In the genomic region with DNA sequence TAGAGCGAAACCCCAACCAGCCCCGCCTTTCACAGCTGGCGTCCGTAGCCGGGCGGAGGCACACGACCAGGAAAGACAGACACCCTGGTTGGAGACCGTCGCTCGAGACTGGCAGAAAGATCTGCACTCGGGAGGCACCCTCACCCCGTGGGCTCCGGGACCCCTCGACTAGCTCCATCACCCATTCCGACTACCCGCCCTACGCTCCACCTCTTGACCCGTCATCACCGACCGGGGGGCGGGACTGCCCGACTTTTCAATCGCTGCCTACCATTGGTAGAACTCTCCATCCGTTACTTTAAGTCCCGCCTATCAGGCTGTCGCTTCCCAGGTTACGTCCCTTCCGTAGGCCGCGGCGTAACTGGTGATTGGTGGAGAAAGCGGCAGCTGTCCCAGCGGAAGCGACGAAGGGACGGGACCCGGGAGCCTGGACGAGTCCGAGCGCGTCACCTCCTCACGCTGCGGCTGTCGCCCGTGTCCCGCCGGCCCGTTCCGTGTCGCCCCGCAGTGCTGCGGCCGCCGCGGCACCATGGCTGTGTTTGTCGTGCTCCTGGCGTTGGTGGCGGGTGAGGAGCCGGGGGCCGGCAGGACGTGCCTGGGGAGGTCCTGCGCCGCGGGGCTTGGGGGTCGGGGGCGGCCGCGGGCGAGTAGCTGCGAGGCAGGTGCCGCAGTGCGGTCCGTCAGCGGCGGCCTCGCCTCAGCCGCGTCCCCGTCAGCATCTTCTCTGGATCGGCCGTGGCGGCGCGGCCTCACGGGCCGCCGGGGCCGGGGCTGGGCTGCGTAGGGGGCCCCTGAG, we compare ENCODE assay signal across 8 cellular contexts. TPM values are rescaled to one million over a fixed set of nuclear protein-coding genes. Genes with fewer than 3 reads are reported as not detected.
A peak's percentile ranks its signal among the peaks of the same experiment; 100 is the strongest.
DNase-seq lines count a peak whose midpoint lies in the region; ATAC-seq and TF ChIP-seq lines count a peak whose summit lies in the region.

A gene with protein sequence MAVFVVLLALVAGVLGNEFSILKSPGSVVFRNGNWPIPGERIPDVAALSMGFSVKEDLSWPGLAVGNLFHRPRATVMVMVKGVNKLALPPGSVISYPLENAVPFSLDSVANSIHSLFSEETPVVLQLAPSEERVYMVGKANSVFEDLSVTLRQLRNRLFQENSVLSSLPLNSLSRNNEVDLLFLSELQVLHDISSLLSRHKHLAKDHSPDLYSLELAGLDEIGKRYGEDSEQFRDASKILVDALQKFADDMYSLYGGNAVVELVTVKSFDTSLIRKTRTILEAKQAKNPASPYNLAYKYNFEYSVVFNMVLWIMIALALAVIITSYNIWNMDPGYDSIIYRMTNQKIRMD (plus strand): TSS at position 434 of the 796 bp plus-strand sequence. CDS start 96 bp downstream, at position 530.

- H3K36me3 Mint-ChIP-seq in activated T-cell treated with anti-CD3 and anti-CD28 coated beads, Interleukin-2, amount 50 U/mL, for 4 hours (ENCODE audit: insufficient read depth), result peaks cover 3% of the 10 kb centered on the region

- H3K27ac ChIP-seq in esophagus (ENCODE audit: low read depth in 2 of 2, low read length in 1 of 2), result peak within 1 kb of the TSS; percentile 88 to 90

- peak within 1 kb of the TSS; percentile 88 for H3K4me3 Mint-ChIP-seq in activated T-cell treated with anti-CD3 and anti-CD28 coated beads, Interleukin-2, amount 50 U/mL, for 4 hours

- peak; percentile 97 for ATAC-seq in GM21717 (IDR thresholded peaks at IDR 0.05; ENCODE audit: unreplicated experiment)
- peak; percentile 96 to 97 for ATAC-seq in activated T-cell treated with anti-CD3 and anti-CD28 coated beads, Interleukin-2, amount 50 U/mL, for 4 hours

- DNase-seq in DMS153 treated with DMSO at 0.1 percent for 48 hours (lab: John Stamatoyannopoulos, UW; ENCODE audit: unreplicated experiment), result peak; percentile 73
- peak; percentile 98 for DNase-seq in KBM-7
- DNase-seq in activated T-cell treated with anti-CD3 and anti-CD28 coated beads, Interleukin-2, amount 50 U/mL, for 4 hours, result peak; percentile 81
- peak; percentile 68 to 69 for DNase-seq in stimulated activated CD8-positive, alpha-beta memory T cell treated with anti-CD3 and anti-CD28 coated beads, Interleukin-7, amount 100 ng/mL, for 1 hour (ENCODE audit: low read depth in 2 of 2)

- WGBS in esophagus, 2 donors, result 1 to 15% methylated on average over 59 to 88 of the region's 89 CpGs

- H3K27me3 Mint-ChIP-seq in activated T-cell treated with anti-CD3 and anti-CD28 coated beads, Interleukin-2, amount 50 U/mL, for 4 hours (ENCODE audit: low read depth), result no peaks in the 10 kb centered on the region

- H3K9ac ChIP-seq in mucosa of stomach (ENCODE audit: low read length), result peak within 1 kb of the TSS; percentile 68

- peaks cover 0 to 3% of the 10 kb centered on the region in 2 donors for H3K4me1 ChIP-seq in esophagus (ENCODE audit: control insufficient read depth in 2 of 2, insufficient read depth in 2 of 2, low read length in 1 of 2)
- H3K4me1 ChIP-seq in mucosa of stomach (ENCODE audit: control insufficient read depth, insufficient read depth, low read length), result no peaks in the 10 kb centered on the region

- in situ Hi-C loops in KBM-7 (cut with MboI; ENCODE audit: low pct_unique_long_range_greater_than_20kb, low sequenced_read_pairs), result no loop called here

- H3K36me3 ChIP-seq in esophagus (ENCODE audit: control insufficient read depth in 2 of 2, insufficient read depth in 2 of 2, low read length in 1 of 2) (no peaks in the 10 kb centered on the region), mucosa of stomach (ENCODE audit: control insufficient read depth, insufficient read depth, low read length) (no peaks in the 10 kb centered on the region)

- H3K9me3 Mint-ChIP-seq in activated T-cell treated with anti-CD3 and anti-CD28 coated beads, Interleukin-2, amount 50 U/mL, for 4 hours, result no peaks in the 10 kb centered on the region

- H3K27me3 ChIP-seq in esophagus (ENCODE audit: control insufficient read depth in 1 of 2, insufficient read depth in 2 of 2, low read length in 2 of 2) (no peaks in the 10 kb centered on the region), mucosa of stomach (ENCODE audit: control insufficient read depth, insufficient read depth, low read length) (no peaks in the 10 kb centered on the region)

- H3K4me1 Mint-ChIP-seq in activated T-cell treated with anti-CD3 and anti-CD28 coated beads, Interleukin-2, amount 50 U/mL, for 4 hours (ENCODE audit: low read depth), result peaks cover 29% of the 10 kb centered on the region

- peaks cover 0 to 3% of the 10 kb centered on the region in 2 donors for H3K9me3 ChIP-seq in esophagus (ENCODE audit: control insufficient read depth in 2 of 2, insufficient read depth in 1 of 2, low read depth in 1 of 2, low read length in 1 of 2)
- no peaks in the 10 kb centered on the region for H3K9me3 ChIP-seq in mucosa of stomach (ENCODE audit: control insufficient read depth, low read length)

- H3K4me3 ChIP-seq in esophagus (ENCODE audit: low read depth in 1 of 2, low read length in 2 of 2), result peak within 1 kb of the TSS; percentile 57 to 79
- peak within 1 kb of the TSS; percentile 46 for H3K4me3 ChIP-seq in mucosa of stomach (ENCODE audit: low read length)

TF ChIP-seq in PFSK-1, 5 proteins besides CTCF, POLR2A, EP300 and RAD21:
- TF ChIP-seq TAF1 (IDR thresholded peaks at IDR 0.05; ENCODE audit: borderline replicate concordance, insufficient read depth, low read length) (no peak), FOXP2 (optimal IDR thresholded peaks at IDR 0.05; ENCODE audit: borderline replicate concordance, extremely low read depth, extremely low read length, insufficient read depth) (peak; percentile 41), POLR2AphosphoS5 (IDR thresholded peaks at IDR 0.05; ENCODE audit: low read depth, low read length) (peak; percentile 46; the same call in 1 of the 2 replicates)

RNA-seq across cellular contexts. Expression of the gene that starts here (rescaled TPM):
- 67.9 TPM for polyA plus RNA-seq in PFSK-1 (2012; ENCODE audit: insufficient read length, low read depth)
- total RNA-seq in activated T-cell treated with anti-CD3 and anti-CD28 coated beads, Interleukin-2, amount 50 U/mL, for 4 hours, result 10 to 100 TPM; 49.2 to 60.3 (median 54.3) TPM
- 10 to 100 TPM; 50.9 to 51.5 TPM for polyA plus RNA-seq in esophagus

Comparison
In these comparisons a context has a peak if more than half of its experiments do, and no peak if none do; other contexts are left out.
1. Peak in every context shown above with its lines: DNase-seq, ATAC-seq, H3K4me3 ChIP-seq and H3K27ac ChIP-seq.